Comparison of ENCODE assay signal across 7 cellular contexts in genomic region chr11:75346912-75347647, GRCh38. TPM values are rescaled to one million over a fixed set of nuclear protein-coding genes. Genes with fewer than 3 reads are reported as not detected.
DNase-seq lines count a peak whose midpoint lies in the region; ATAC-seq and TF ChIP-seq lines count a peak whose summit lies in the region.

No MANE protein-coding gene starts in this region.

- no peaks in the 10 kb centered on the region for H3K27me3 Mint-ChIP-seq in activated CD8-positive, alpha-beta T cell treated with anti-CD3 and anti-CD28 coated beads, Interleukin-2, amount 10 ng/mL, durations not matched to agents 7 days and 5 days (ENCODE audit: low read depth)

- CTCF ChIA-PET in activated CD8-positive, alpha-beta T cell treated with anti-CD3 and anti-CD28 coated beads, Interleukin-2, amount 10 ng/mL, durations not matched to agents 7 days and 5 days (lab: Charles Lee), result interaction anchor here (1.3 to 2.2 kb wide), 2 partner anchors 14 to 37 kb away, joined by 3 to 7 read pairs; no protein-coding TSS in a partner anchor

- peak overlapping the region; percentile 1 for H3K4me2 ChIP-seq in smooth muscle cell

- H3K36me3 ChIP-seq in smooth muscle cell (ENCODE audit: low read depth), result no peaks in the 10 kb centered on the region

- intact Hi-C loops in left cardiac atrium (cut with DNase I), result no loop called here

- peak overlapping the region; percentile 71 for H3K27ac ChIP-seq in smooth muscle cell (ENCODE audit: low read depth)

- H3K79me2 ChIP-seq in smooth muscle cell (ENCODE audit: low read depth), result peaks cover 37% of the 10 kb centered on the region

- H3K27ac Mint-ChIP-seq in activated CD8-positive, alpha-beta T cell treated with anti-CD3 and anti-CD28 coated beads, Interleukin-2, amount 10 ng/mL, durations not matched to agents 7 days and 5 days, result peak overlapping the region; percentile 73

- peaks cover 90% of the 10 kb centered on the region for H3K4me1 Mint-ChIP-seq in activated CD8-positive, alpha-beta T cell treated with anti-CD3 and anti-CD28 coated beads, Interleukin-2, amount 10 ng/mL, durations not matched to agents 7 days and 5 days (ENCODE audit: low read depth)

- H3K9me3 ChIP-seq in smooth muscle cell (replicated peaks; ENCODE audit: low read depth), result no peaks in the 10 kb centered on the region

- peaks cover 38% of the 10 kb centered on the region for H3F3A ChIP-seq in smooth muscle cell (ENCODE audit: low read depth)

- no peak overlapping the region for H3K9ac ChIP-seq in smooth muscle cell (ENCODE audit: low read depth)

- no peak for ATAC-seq in activated CD8-positive, alpha-beta T cell treated with anti-CD3 and anti-CD28 coated beads, Interleukin-2, amount 10 ng/mL, durations not matched to agents 7 days and 5 days
- peak; percentile 7 to 25 for ATAC-seq in left cardiac atrium

- H3K4me3 ChIP-seq in smooth muscle cell, result no peak overlapping the region

- H3K4me1 ChIP-seq in smooth muscle cell (ENCODE audit: low read depth), result peaks cover 47% of the 10 kb centered on the region

- H3K27me3 ChIP-seq in smooth muscle cell (ENCODE audit: low read depth), result no peaks in the 10 kb centered on the region

- POLR2A ChIA-PET in activated CD8-positive, alpha-beta T cell treated with anti-CD3 and anti-CD28 coated beads, Interleukin-2, amount 10 ng/mL, durations not matched to agents 7 days and 5 days (lab: Charles Lee), result no interaction called here

- H3K9me3 Mint-ChIP-seq in activated CD8-positive, alpha-beta T cell treated with anti-CD3 and anti-CD28 coated beads, Interleukin-2, amount 10 ng/mL, durations not matched to agents 7 days and 5 days (ENCODE audit: insufficient read depth), result no peaks in the 10 kb centered on the region

- no peak for TF ChIP-seq CTCF in smooth muscle cell (IDR thresholded peaks at IDR 0.05; ENCODE audit: borderline replicate concordance, insufficient read depth, poor library complexity, severe bottlenecking)

- WGBS in smooth muscle cell (ENCODE audit: low lambda C conversion rate), result 84% methylated on average over 11 of the region's 11 CpGs

- H2AFZ ChIP-seq in smooth muscle cell (ENCODE audit: low read depth), result no peak overlapping the region

- peaks cover 3% of the 10 kb centered on the region for H4K20me1 ChIP-seq in smooth muscle cell (ENCODE audit: low read depth)

- peak; percentile 34 for DNase-seq in GM04504 (ENCODE audit: low read depth)
- DNase-seq in activated CD8-positive, alpha-beta T cell treated with anti-CD3 and anti-CD28 coated beads, Interleukin-2, amount 10 ng/mL, durations not matched to agents 7 days and 5 days, result no peak
- peak; percentile 78 for DNase-seq in left cardiac atrium
- DNase-seq in smooth muscle cell (lab: John Stamatoyannopoulos, UW; ENCODE audit: unreplicated experiment), result no peak
- DNase-seq in stimulated activated naive CD4-positive, alpha-beta T cell (lab: John Stamatoyannopoulos, UW), result no peak
- no peak for DNase-seq in NCI-H2227 (lab: John Stamatoyannopoulos, UW; ENCODE audit: unreplicated experiment)
- no peak for DNase-seq in activated effector memory CD4-positive, alpha-beta T cell treated with anti-CD3 and anti-CD28 coated beads, Interleukin-2, amount 50 U/mL, for 16 hours

- H3K4me3 Mint-ChIP-seq in activated CD8-positive, alpha-beta T cell treated with anti-CD3 and anti-CD28 coated beads, Interleukin-2, amount 10 ng/mL, durations not matched to agents 7 days and 5 days, result no peak overlapping the region

- H3K36me3 Mint-ChIP-seq in activated CD8-positive, alpha-beta T cell treated with anti-CD3 and anti-CD28 coated beads, Interleukin-2, amount 10 ng/mL, durations not matched to agents 7 days and 5 days (ENCODE audit: low read depth), result peaks cover 29% of the 10 kb centered on the region

RNA-seq across cellular contexts. Expression of gene ARRB1, which starts 4.4 kb away (rescaled TPM):
- 10 to 100 TPM; 69.4 to 82.6 TPM for total RNA-seq in activated CD8-positive, alpha-beta T cell treated with anti-CD3 and anti-CD28 coated beads, Interleukin-2, amount 10 ng/mL, durations not matched to agents 7 days and 5 days
- 10 to 100 TPM; 28.4 to 39.4 TPM for total RNA-seq in left cardiac atrium
- 16.9 and 19.7 TPM in 2 replicates for total RNA-seq in smooth muscle cell
- polyA plus RNA-seq in smooth muscle cell, result 4.6 and 6.6 TPM in 2 replicates

RNA-seq across cellular contexts. Expression of gene RPS3, which starts 52.2 kb away (rescaled TPM):
- total RNA-seq in activated CD8-positive, alpha-beta T cell treated with anti-CD3 and anti-CD28 coated beads, Interleukin-2, amount 10 ng/mL, durations not matched to agents 7 days and 5 days, result 1,000 to 10,000 TPM; 2,820 to 2,871 TPM
- 1,000 to 10,000 TPM; 1,106 to 1,117 TPM for total RNA-seq in left cardiac atrium
- total RNA-seq in smooth muscle cell, result 721 and 794 TPM in 2 replicates
- 976 and 989 TPM in 2 replicates for polyA plus RNA-seq in smooth muscle cell

Comparison
In these comparisons a context has a peak if more than half of its experiments do, and no peak if none do; other contexts are left out.
1. DNase-seq: peak in GM04504 (single experiment) and left cardiac atrium (single experiment); none in activated CD8-positive, alpha-beta T cell treated with anti-CD3 and anti-CD28 coated beads, Interleukin-2, amount 10 ng/mL, durations not matched to agents 7 days and 5 days (single experiment), smooth muscle cell (single experiment), stimulated activated naive CD4-positive, alpha-beta T cell (0 of 6), NCI-H2227 (single experiment) and activated effector memory CD4-positive, alpha-beta T cell treated with anti-CD3 and anti-CD28 coated beads, Interleukin-2, amount 50 U/mL, for 16 hours (single experiment).